11 cellular contexts compared by ENCODE assay signal in the genomic region with DNA sequence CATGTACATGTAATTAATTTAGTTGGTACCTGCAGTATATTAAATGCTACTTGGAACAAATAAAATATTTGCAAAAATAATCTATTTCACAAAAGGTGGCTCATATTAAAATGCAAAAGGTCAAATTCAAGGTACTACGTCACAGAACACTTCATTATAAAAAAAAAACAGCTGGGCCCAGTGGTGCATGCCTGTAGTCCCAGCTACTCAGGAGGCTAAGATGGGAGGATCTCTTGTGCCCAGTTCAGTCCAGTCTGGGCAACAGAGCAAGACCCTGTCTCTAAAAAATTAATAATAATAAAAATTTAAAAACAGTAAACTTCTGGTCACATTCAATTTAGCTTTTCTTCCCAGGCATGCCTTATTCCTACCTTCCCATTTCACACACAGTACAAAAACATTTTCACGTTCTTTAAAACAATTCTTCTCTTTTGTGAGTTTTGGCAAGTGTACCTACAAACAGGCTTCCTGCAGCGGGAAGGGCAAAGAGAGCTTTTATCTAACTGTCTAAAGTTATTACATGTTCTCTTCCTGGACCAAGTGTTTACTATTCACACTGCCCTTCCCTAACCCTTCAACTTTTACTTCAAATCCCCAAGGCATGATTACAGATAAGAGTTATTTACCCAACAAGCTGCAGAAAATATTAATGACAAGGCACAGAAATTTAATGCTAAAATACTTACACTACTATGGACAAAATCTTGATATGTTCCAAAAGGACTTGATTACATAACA. TPM values are rescaled to one million over a fixed set of nuclear protein-coding genes. Genes with fewer than 3 reads are reported as not detected.
A peak's percentile ranks its signal among the peaks of the same experiment; 100 is the strongest.
DNase-seq lines count a peak whose midpoint lies in the region; ATAC-seq, FAIRE-seq and TF ChIP-seq lines count a peak whose summit lies in the region.
"Had no signal": no experiment of that assay in that cellular context is flagged by ENCODE, and none has a peak within 500 bp of the region (broad histone marks: within the 10 kb centered on the region; RNA-seq: fewer than 3 reads in every experiment).

No MANE protein-coding gene starts in this region.

- no peak for ATAC-seq in HG03378 (IDR thresholded peaks at IDR 0.05; ENCODE audit: unreplicated experiment)

- H3K27me3 ChIP-seq in endothelial cell of umbilical vein (ENCODE audit: control insufficient read depth in 2 of 2, insufficient read depth in 2 of 2, low read length in 2 of 2), result no peaks in the 10 kb centered on the region
- H3K27me3 ChIP-seq in liver (ENCODE audit: control insufficient read depth in 4 of 4, insufficient read depth in 4 of 4, low read length in 3 of 4), result no peaks in the 10 kb centered on the region
- no peaks in the 10 kb centered on the region for H3K27me3 ChIP-seq in small intestine (ENCODE audit: control insufficient read depth in 2 of 2, insufficient read depth in 2 of 2, low read length in 2 of 2)
- H3K27me3 ChIP-seq: ascending aorta had no signal

- 5% methylated on average over 3 of the region's 3 CpGs for WGBS in liver
- 1 to 16% (median 13%) methylated on average over 3 of the region's 3 CpGs for WGBS in small intestine, 3 donors

- H3K4me3 ChIP-seq in HEK293 (ENCODE audit: low read depth, low read length), result no peak overlapping the region
- H3K4me3 ChIP-seq in endothelial cell of umbilical vein (replicated peaks in 1 of 3; ENCODE audit: insufficient read depth in 1 of 3, low read depth in 1 of 3, low read length in 3 of 3), result no peak overlapping the region
- H3K4me3 ChIP-seq in liver (ENCODE audit: low read depth in 1 of 3, low read length in 3 of 3), result no peak overlapping the region
- no peak overlapping the region for H3K4me3 ChIP-seq in small intestine (ENCODE audit: low read depth in 1 of 2, low read length in 2 of 2)
- H3K4me3 ChIP-seq: ascending aorta had no signal

- H3K9me1 ChIP-seq in endothelial cell of umbilical vein (replicated peaks; ENCODE audit: control insufficient read depth, extremely low read depth, insufficient read depth, low read length), result peaks cover 2% of the 10 kb centered on the region

- CTCF ChIA-PET in HEK293 (lab: Yijun Ruan, JAX), result no interaction called here
- CTCF ChIA-PET in endothelial cell of umbilical vein (lab: Charles Lee), result interaction anchor here (1.1 to 1.8 kb wide), 3 partner anchors 10 to 316 kb away, joined by 4 to 8 read pairs (median 5); no protein-coding TSS in a partner anchor

- peaks cover 10% of the 10 kb centered on the region for H4K20me1 ChIP-seq in endothelial cell of umbilical vein (replicated peaks; ENCODE audit: control insufficient read depth, extremely low read depth, insufficient read depth, low read length)

- peaks cover 48% of the 10 kb centered on the region for H3K79me2 ChIP-seq in endothelial cell of umbilical vein (ENCODE audit: control insufficient read depth, insufficient read depth, low read length)

- H3K4me1 ChIP-seq in HEK293 (ENCODE audit: control insufficient read depth, insufficient read depth, low read length) (peaks cover 16% of the 10 kb centered on the region; the same call in 1 of the 2 replicates), endothelial cell of umbilical vein (ENCODE audit: control insufficient read depth, extremely low read depth, insufficient read depth, low read length) (peaks cover 19% of the 10 kb centered on the region), liver (ENCODE audit: control insufficient read depth in 4 of 4, insufficient read depth in 4 of 4, low read length in 3 of 4) (peaks cover 2 to 16% (median 11%) of the 10 kb centered on the region in 4 donors), small intestine (ENCODE audit: control insufficient read depth in 2 of 2, insufficient read depth in 1 of 2, low read depth in 1 of 2, low read length in 1 of 2) (peaks cover 0 to 5% of the 10 kb centered on the region in 2 donors)

- intact Hi-C loops in endothelial cell of umbilical vein (cut with micrococcal nuclease), result no loop called here

- no peak overlapping the region for H2AFZ ChIP-seq in endothelial cell of umbilical vein (ENCODE audit: low read depth, low read length)

- FAIRE-seq in endothelial cell of umbilical vein (lab: Jason Lieb, UNC), result peak; percentile 66
- FAIRE-seq in small intestine (lab: Jason Lieb, UNC), result no peak

- TF ChIP-seq CTCF in HEK293 (tag by site-specific recombination; IDR thresholded peaks at IDR 0.05), result no peak
- no peak for TF ChIP-seq CTCF in endothelial cell of umbilical vein (IDR thresholded peaks at IDR 0.05; ENCODE audit: extremely low read depth in 1 of 2, insufficient read depth in 1 of 2, low read depth in 1 of 2, low read length in 2 of 2)
- no peak for TF ChIP-seq CTCF in liver (IDR thresholded peaks at IDR 0.05; ENCODE audit: low read depth, low read length, missing input control)

- dilution Hi-C loops in endothelial cell of umbilical vein (cut with MboI; ENCODE audit: extremely low pct_ligation_motif_present, low sequenced_read_pairs), result loop anchor here (25.0 kb wide), 1 partner anchor 107 kb away; the partner anchor contains the start of gene MARCHF7

- DNase-seq in endothelial cell of umbilical vein (ENCODE audit: low read depth, low spot score) (peak; percentile 89), small intestine (peak; percentile 50), amniotic stem cell (lab: John Stamatoyannopoulos, UW) (no peak), inferior parietal cortex (ENCODE audit: extremely low spot score) (no peak), GM03348 (ENCODE audit: low spot score) (no peak)
- DNase-seq: naive B cell, NCI-H2029 had no signal

- no TSS peak for BruUV-seq in endothelial cell of umbilical vein (replicated peaks; lab: Mats Ljungman, UMichigan)

- no peak for TF ChIP-seq POLR2A in endothelial cell of umbilical vein (IDR thresholded peaks at IDR 0.05; ENCODE audit: low read depth, low read length)

- POLR2A ChIA-PET in HEK293 (lab: Yijun Ruan, JAX) (interaction anchor here (1.6 to 3.5 kb wide), 2 partner anchors 9 to 10 kb away, joined by 7 to 11 read pairs; no protein-coding TSS in a partner anchor), endothelial cell of umbilical vein (lab: Charles Lee) (interaction anchor here (0.6 to 1.6 kb wide), 2 partner anchors 10 to 11 kb away, joined by 3 to 15 read pairs; partner anchors contain the start of gene BAZ2B)

- H3K27ac ChIP-seq in HEK293 (ENCODE audit: extremely low read depth, low read depth, low read length) (peak overlapping the region; percentile 27; the same call in 1 of the 2 replicates), endothelial cell of umbilical vein (ENCODE audit: insufficient read depth, low read depth, low read length) (no peak overlapping the region), liver (ENCODE audit: low read depth in 1 of 2, low read length in 2 of 2) (peak overlapping the region in 1 of 2 donors; percentile 0), small intestine (ENCODE audit: low read depth in 1 of 2, low read length in 1 of 2) (peak overlapping the region in 1 of 2 donors; percentile 17)

- H3K9me3 ChIP-seq in HEK293 (ENCODE audit: control insufficient read depth, insufficient read depth, low read depth, low read length) (no peaks in the 10 kb centered on the region), endothelial cell of umbilical vein (replicated peaks; ENCODE audit: control insufficient read depth, insufficient read depth, low read length) (no peaks in the 10 kb centered on the region), liver (ENCODE audit: control insufficient read depth in 4 of 4, low read length in 3 of 4) (no peaks in the 10 kb centered on the region), small intestine (ENCODE audit: control insufficient read depth, low read depth) (no peaks in the 10 kb centered on the region)
- H3K9me3 ChIP-seq: ascending aorta had no signal

- peak in 1 of 2 donors; percentile 35 for TF ChIP-seq RAD21 in liver (IDR thresholded peaks at IDR 0.05)

- H3K36me3 ChIP-seq in HEK293 (ENCODE audit: control insufficient read depth in 2 of 2, insufficient read depth in 1 of 2, low read length in 2 of 2) (no peaks in the 10 kb centered on the region), endothelial cell of umbilical vein (ENCODE audit: control insufficient read depth in 2 of 2, extremely low read depth in 1 of 2, insufficient read depth in 2 of 2, low read length in 2 of 2) (no peaks in the 10 kb centered on the region), liver (ENCODE audit: control insufficient read depth in 4 of 4, insufficient read depth in 3 of 4, low read depth in 1 of 4, low read length in 3 of 4) (no peaks in the 10 kb centered on the region), small intestine (ENCODE audit: control insufficient read depth in 2 of 2, insufficient read depth in 2 of 2, low read length in 2 of 2) (no peaks in the 10 kb centered on the region)
- H3K36me3 ChIP-seq: ascending aorta had no signal

- H3K4me2 ChIP-seq in endothelial cell of umbilical vein (ENCODE audit: insufficient read depth, low read length), result peak overlapping the region; percentile 67

- H3K9ac ChIP-seq in endothelial cell of umbilical vein (replicated peaks; ENCODE audit: extremely low read depth, insufficient read depth, low read length) (no peak overlapping the region), liver (ENCODE audit: low read depth in 1 of 2, low read length in 2 of 2) (peak overlapping the region in 1 of 2 donors; percentile 29)

TF ChIP-seq in endothelial cell of umbilical vein, 7 proteins besides CTCF, POLR2A, EP300 and RAD21 (continues in another document):
- TF ChIP-seq POLR2AphosphoS5 (IDR thresholded peaks at IDR 0.05; ENCODE audit: insufficient read depth, low read depth, low read length), result no peak
- no peak for TF ChIP-seq FOS (IDR thresholded peaks at IDR 0.05; ENCODE audit: borderline replicate concordance, insufficient read depth, low read length)
- no peak for TF ChIP-seq GATA2 (IDR thresholded peaks at IDR 0.05; ENCODE audit: insufficient read depth, insufficient read length, low read depth, low read length)
- TF ChIP-seq MYC (IDR thresholded peaks at IDR 0.05; ENCODE audit: low read depth, low read length), result no peak

TF ChIP-seq in liver, 16 proteins besides CTCF, POLR2A, EP300 and RAD21 (continues in another document):
- TF ChIP-seq, protein P1, sequence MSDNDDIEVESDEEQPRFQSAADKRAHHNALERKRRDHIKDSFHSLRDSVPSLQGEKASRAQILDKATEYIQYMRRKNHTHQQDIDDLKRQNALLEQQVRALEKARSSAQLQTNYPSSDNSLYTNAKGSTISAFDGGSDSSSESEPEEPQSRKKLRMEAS (IDR thresholded peaks at IDR 0.05), result peak; percentile 69
- peak; percentile 28 to 57 for TF ChIP-seq RXRA (IDR thresholded peaks at IDR 0.05)

RNA-seq across cellular contexts. Expression of gene BAZ2B, which starts 10.7 kb away (rescaled TPM):
- total RNA-seq in endothelial cell of umbilical vein, result 69.8 and 73.8 TPM in 2 replicates
- 22.1 and 24.9 TPM in 2 replicates for polyA plus RNA-seq in endothelial cell of umbilical vein
- polyA plus RNA-seq in endothelial cell of umbilical vein (2011; cell fraction: cytosol; rRNA removed), result 16.8 and 17.9 TPM in 2 replicates
- 85.7 and 110 TPM in 2 replicates for polyA plus RNA-seq in endothelial cell of umbilical vein (2011; cell fraction: nucleus; rRNA removed)
- polyA plus RNA-seq in endothelial cell of umbilical vein (2012), result 53.1 and 53.7 TPM in 2 replicates
- 215 and 235 TPM in 2 replicates for polyA minus RNA-seq in endothelial cell of umbilical vein
- polyA minus RNA-seq in endothelial cell of umbilical vein (2011; cell fraction: cytosol; rRNA and poly(A)+ RNA removed), result 23.7 TPM
- 307 and 447 TPM in 2 replicates for polyA minus RNA-seq in endothelial cell of umbilical vein (2011; cell fraction: nucleus; rRNA and poly(A)+ RNA removed)
- 10 to 100 TPM; 24.7 to 61.0 TPM for total RNA-seq in liver
- 10 to 100 TPM in 1 of 2 donors, 1 to 10 TPM in 1; 6.7 to 25.2 TPM for polyA plus RNA-seq in liver
- polyA plus RNA-seq in small intestine, result 10 to 100 TPM; 12.2 to 16.3 (median 15.7) TPM

Comparison
In these comparisons a context has a peak if more than half of its experiments do, and no peak if none do; other contexts are left out.
1. DNase-seq: peak in endothelial cell of umbilical vein (single experiment) and small intestine (single experiment); none in amniotic stem cell (single experiment), inferior parietal cortex (single experiment) and GM03348 (single experiment).